ENCODE assay signal across 1 cellular context in the genomic region with DNA sequence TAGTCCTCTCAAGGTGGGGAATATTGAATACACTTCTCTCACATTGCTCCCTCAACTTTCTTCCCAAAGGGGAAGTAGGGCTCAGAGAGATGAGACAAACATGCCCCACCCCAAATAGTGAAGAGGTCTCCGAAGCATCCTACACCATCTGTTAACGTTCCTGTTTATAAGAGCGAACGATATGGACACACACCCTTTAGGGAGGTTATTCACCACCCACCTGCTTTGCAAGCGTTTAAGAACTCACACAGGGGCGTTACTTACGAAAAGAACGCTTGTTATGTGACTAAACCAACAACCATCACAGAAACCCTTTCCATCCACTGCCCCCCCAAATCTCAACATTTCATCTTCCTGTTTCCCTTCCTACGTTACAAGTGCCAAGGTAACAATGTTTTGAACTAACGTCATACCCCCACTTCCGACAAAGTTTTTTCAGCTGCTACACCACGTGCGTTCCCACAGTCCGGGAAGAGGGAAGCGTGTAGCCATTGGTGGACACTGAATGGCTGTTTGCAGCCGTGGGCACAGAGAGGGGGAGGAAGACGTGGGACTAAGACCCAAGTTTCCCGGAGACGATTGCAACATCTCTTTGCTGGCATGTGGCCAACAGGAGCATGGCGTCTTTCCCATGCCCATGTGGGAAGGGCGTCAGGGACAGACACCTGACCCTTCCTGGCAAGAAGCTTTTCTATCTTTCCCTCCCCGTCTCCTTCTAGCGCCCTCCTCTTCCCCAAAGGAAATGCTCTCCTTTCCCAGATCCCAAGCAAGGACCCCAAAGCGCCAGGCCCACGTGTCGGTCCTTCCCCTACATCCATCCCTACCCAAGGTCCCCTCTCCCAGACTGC.
TF ChIP-seq lines count a peak whose summit lies in the region.

No MANE protein-coding gene starts in this region.

TF ChIP-seq in GM23338, 12 proteins besides CTCF, POLR2A, EP300 and RAD21 (continued from another document):
- TF ChIP-seq, protein P1, sequence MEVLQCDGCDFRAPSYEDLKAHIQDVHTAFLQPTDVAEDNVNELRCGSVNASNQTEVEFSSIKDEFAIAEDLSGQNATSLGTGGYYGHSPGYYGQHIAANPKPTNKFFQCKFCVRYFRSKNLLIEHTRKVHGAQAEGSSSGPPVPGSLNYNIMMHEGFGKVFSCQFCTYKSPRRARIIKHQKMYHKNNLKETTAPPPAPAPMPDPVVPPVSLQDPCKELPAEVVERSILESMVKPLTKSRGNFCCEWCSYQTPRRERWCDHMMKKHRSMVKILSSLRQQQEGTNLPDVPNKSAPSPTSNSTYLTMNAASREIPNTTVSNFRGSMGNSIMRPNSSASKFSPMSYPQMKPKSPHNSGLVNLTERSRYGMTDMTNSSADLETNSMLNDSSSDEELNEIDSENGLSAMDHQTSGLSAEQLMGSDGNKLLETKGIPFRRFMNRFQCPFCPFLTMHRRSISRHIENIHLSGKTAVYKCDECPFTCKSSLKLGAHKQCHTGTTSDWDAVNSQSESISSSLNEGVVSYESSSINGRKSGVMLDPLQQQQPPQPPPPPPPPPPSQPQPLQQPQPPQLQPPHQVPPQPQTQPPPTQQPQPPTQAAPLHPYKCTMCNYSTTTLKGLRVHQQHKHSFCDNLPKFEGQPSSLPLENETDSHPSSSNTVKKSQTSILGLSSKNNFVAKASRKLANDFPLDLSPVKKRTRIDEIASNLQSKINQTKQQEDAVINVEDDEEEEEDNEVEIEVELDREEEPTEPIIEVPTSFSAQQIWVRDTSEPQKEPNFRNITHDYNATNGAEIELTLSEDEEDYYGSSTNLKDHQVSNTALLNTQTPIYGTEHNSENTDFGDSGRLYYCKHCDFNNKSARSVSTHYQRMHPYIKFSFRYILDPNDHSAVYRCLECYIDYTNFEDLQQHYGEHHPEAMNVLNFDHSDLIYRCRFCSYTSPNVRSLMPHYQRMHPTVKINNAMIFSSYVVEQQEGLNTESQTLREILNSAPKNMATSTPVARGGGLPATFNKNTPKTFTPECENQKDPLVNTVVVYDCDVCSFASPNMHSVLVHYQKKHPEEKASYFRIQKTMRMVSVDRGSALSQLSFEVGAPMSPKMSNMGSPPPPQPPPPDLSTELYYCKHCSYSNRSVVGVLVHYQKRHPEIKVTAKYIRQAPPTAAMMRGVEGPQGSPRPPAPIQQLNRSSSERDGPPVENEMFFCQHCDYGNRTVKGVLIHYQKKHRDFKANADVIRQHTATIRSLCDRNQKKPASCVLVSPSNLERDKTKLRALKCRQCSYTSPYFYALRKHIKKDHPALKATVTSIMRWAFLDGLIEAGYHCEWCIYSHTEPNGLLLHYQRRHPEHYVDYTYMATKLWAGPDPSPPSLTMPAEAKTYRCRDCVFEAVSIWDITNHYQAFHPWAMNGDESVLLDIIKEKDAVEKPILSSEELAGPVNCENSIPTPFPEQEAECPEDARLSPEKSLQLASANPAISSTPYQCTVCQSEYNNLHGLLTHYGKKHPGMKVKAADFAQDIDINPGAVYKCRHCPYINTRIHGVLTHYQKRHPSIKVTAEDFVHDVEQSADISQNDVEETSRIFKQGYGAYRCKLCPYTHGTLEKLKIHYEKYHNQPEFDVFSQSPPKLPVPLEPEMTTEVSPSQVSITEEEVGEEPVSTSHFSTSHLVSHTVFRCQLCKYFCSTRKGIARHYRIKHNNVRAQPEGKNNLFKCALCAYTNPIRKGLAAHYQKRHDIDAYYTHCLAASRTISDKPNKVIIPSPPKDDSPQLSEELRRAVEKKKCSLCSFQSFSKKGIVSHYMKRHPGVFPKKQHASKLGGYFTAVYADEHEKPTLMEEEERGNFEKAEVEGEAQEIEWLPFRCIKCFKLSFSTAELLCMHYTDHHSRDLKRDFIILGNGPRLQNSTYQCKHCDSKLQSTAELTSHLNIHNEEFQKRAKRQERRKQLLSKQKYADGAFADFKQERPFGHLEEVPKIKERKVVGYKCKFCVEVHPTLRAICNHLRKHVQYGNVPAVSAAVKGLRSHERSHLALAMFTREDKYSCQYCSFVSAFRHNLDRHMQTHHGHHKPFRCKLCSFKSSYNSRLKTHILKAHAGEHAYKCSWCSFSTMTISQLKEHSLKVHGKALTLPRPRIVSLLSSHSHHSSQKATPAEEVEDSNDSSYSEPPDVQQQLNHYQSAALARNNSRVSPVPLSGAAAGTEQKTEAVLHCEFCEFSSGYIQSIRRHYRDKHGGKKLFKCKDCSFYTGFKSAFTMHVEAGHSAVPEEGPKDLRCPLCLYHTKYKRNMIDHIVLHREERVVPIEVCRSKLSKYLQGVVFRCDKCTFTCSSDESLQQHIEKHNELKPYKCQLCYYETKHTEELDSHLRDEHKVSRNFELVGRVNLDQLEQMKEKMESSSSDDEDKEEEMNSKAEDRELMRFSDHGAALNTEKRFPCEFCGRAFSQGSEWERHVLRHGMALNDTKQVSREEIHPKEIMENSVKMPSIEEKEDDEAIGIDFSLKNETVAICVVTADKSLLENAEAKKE (CRISPR knock-in tag; IDR thresholded peaks at IDR 0.05), result no peak
- TF ChIP-seq POLR2AphosphoS5 (IDR thresholded peaks at IDR 0.05; ENCODE audit: low read depth), result peak; percentile 11; the same call in 1 of the 2 replicates
- TF ChIP-seq, protein P2, sequence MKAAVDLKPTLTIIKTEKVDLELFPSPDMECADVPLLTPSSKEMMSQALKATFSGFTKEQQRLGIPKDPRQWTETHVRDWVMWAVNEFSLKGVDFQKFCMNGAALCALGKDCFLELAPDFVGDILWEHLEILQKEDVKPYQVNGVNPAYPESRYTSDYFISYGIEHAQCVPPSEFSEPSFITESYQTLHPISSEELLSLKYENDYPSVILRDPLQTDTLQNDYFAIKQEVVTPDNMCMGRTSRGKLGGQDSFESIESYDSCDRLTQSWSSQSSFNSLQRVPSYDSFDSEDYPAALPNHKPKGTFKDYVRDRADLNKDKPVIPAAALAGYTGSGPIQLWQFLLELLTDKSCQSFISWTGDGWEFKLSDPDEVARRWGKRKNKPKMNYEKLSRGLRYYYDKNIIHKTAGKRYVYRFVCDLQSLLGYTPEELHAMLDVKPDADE (IDR thresholded peaks at IDR 0.05), result no peak
